In the genomic region with DNA sequence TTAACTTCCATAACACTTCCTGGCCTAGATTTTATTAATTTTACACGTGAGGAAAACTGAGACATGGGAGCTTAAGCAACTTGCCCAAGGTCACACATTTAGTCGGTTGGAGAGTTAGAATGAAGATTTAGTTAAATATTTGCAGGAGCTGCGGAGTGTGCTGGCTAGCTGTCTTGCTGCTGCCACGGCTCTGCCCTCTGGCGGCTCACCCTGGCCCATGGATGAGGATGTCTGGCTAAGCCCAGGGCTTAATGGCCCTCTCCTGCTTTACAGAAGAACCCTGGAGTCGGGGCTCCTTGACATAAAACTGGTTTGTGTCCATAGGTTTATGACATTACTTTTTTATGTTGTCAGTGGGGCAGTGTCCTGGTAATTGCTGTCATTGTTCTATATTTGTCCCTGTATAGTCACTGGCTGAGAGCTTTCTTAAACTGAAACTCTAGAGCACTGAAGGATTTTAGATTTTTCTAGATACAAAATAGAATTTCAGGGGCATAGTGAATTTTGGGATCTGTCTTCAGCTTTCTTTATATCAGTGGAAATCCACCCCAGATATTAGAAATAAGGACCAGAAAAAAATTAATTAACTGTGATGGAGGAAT, we compare ENCODE assay signal across 1 cellular context.
TF ChIP-seq lines count a peak whose summit lies in the region.

No MANE protein-coding gene starts in this region.

TF ChIP-seq in IMR-90, 13 proteins besides CTCF, POLR2A, EP300 and RAD21:
- TF ChIP-seq MAFK (IDR thresholded peaks at IDR 0.05; ENCODE audit: low read depth, low read length) = no peak
- no peak for TF ChIP-seq USF2 (IDR thresholded peaks at IDR 0.05; ENCODE audit: low read depth, low read length)
- TF ChIP-seq NFE2L2 (IDR thresholded peaks at IDR 0.05; ENCODE audit: low read depth, low read length) = no peak
- peak; percentile 83 for TF ChIP-seq SMC3 (IDR thresholded peaks at IDR 0.05; ENCODE audit: low read depth, low read length)
- no peak for TF ChIP-seq MXI1 (IDR thresholded peaks at IDR 0.05; ENCODE audit: borderline replicate concordance, low read depth, low read length)
- TF ChIP-seq, protein P1, sequence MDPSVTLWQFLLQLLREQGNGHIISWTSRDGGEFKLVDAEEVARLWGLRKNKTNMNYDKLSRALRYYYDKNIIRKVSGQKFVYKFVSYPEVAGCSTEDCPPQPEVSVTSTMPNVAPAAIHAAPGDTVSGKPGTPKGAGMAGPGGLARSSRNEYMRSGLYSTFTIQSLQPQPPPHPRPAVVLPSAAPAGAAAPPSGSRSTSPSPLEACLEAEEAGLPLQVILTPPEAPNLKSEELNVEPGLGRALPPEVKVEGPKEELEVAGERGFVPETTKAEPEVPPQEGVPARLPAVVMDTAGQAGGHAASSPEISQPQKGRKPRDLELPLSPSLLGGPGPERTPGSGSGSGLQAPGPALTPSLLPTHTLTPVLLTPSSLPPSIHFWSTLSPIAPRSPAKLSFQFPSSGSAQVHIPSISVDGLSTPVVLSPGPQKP (IDR thresholded peaks at IDR 0.05; ENCODE audit: borderline replicate concordance, low read depth, low read length) = no peak
